ENCODE assay signal across 8 cellular contexts in genomic region chr12:49059385-49060232, GRCh38. TPM values are rescaled to one million over a fixed set of nuclear protein-coding genes. Genes with fewer than 3 reads are reported as not detected.
DNase-seq lines count a peak whose midpoint lies in the region; ATAC-seq lines count a peak whose summit lies in the region.

No MANE protein-coding gene starts in this region.

- H3K27me3 Mint-ChIP-seq in T-helper 2 cell treated with Interferon-gamma antibody and Interleukin-4, amounts not matched to agents 5 μg/mL and 100 μg/mL, for 36 hours (ENCODE audit: low read depth): no peaks in the 10 kb centered on the region
- no peaks in the 10 kb centered on the region for H3K27me3 Mint-ChIP-seq in natural killer cell treated with Interleukin-12 subunit alpha and Interleukin-12 subunit beta and Interleukin-15 and Interleukin-18, amount 100 ng/mL, for 72 hours

- ATAC-seq in HG03108 (IDR thresholded peaks at IDR 0.05; ENCODE audit: unreplicated experiment) (peak; percentile 8), HG02884 (IDR thresholded peaks at IDR 0.05; ENCODE audit: unreplicated experiment) (no peak)
- peak; percentile 32 to 45 for ATAC-seq in natural killer cell treated with Interleukin-12 subunit alpha and Interleukin-12 subunit beta and Interleukin-15 and Interleukin-18, amount 100 ng/mL, for 72 hours

- H3K36me3 Mint-ChIP-seq in T-helper 2 cell treated with Interferon-gamma antibody and Interleukin-4, amounts not matched to agents 5 μg/mL and 100 μg/mL, for 36 hours (ENCODE audit: low read depth): peaks cover 13% of the 10 kb centered on the region
- H3K36me3 Mint-ChIP-seq in natural killer cell treated with Interleukin-12 subunit alpha and Interleukin-12 subunit beta and Interleukin-15 and Interleukin-18, amount 100 ng/mL, for 72 hours: peaks cover 11% of the 10 kb centered on the region

- peak overlapping the region; percentile 77 for H3K27ac ChIP-seq in epithelial cell of prostate

- H3K4me3 Mint-ChIP-seq in T-helper 2 cell treated with Interferon-gamma antibody and Interleukin-4, amounts not matched to agents 5 μg/mL and 100 μg/mL, for 36 hours: peak overlapping the region; percentile 94
- H3K4me3 Mint-ChIP-seq in natural killer cell treated with Interleukin-12 subunit alpha and Interleukin-12 subunit beta and Interleukin-15 and Interleukin-18, amount 100 ng/mL, for 72 hours: peak overlapping the region; percentile 82

- DNase-seq in stimulated activated CD4-positive, alpha-beta T cell treated with anti-CD3 and anti-CD28 coated beads, Interleukin-12 subunit alpha, Interleukin-12 subunit beta, amount 100 ng/mL, for 4 hours: peak; percentile 13
- DNase-seq in stimulated activated CD4-positive, alpha-beta T cell treated with anti-CD3 and anti-CD28 coated beads, Interleukin-1b, Interleukin-23, amount 100 ng/mL, for 48 hours: no peak
- peak; percentile 14 for DNase-seq in T-helper 2 cell treated with Interferon-gamma antibody and Interleukin-4, amounts not matched to agents 5 μg/mL and 100 μg/mL, for 36 hours (ENCODE audit: low spot score)
- no peak for DNase-seq in epithelial cell of prostate (ENCODE audit: low read depth, low spot score)
- no peak for DNase-seq in natural killer cell treated with Interleukin-12 subunit alpha and Interleukin-12 subunit beta and Interleukin-15 and Interleukin-18, amount 100 ng/mL, for 72 hours (ENCODE audit: low spot score)
- DNase-seq in 8988T: no peak

- no peaks in the 10 kb centered on the region for H3K9me3 Mint-ChIP-seq in T-helper 2 cell treated with Interferon-gamma antibody and Interleukin-4, amounts not matched to agents 5 μg/mL and 100 μg/mL, for 36 hours
- no peaks in the 10 kb centered on the region for H3K9me3 Mint-ChIP-seq in natural killer cell treated with Interleukin-12 subunit alpha and Interleukin-12 subunit beta and Interleukin-15 and Interleukin-18, amount 100 ng/mL, for 72 hours

- H3K27ac Mint-ChIP-seq in T-helper 2 cell treated with Interferon-gamma antibody and Interleukin-4, amounts not matched to agents 5 μg/mL and 100 μg/mL, for 36 hours: peak overlapping the region; percentile 86
- peak overlapping the region; percentile 67 to 90 for H3K27ac Mint-ChIP-seq in natural killer cell treated with Interleukin-12 subunit alpha and Interleukin-12 subunit beta and Interleukin-15 and Interleukin-18, amount 100 ng/mL, for 72 hours

- H3K4me1 Mint-ChIP-seq in T-helper 2 cell treated with Interferon-gamma antibody and Interleukin-4, amounts not matched to agents 5 μg/mL and 100 μg/mL, for 36 hours (ENCODE audit: low read depth): peaks cover 46% of the 10 kb centered on the region
- peaks cover 55 to 58% of the 10 kb centered on the region in 2 donors for H3K4me1 Mint-ChIP-seq in natural killer cell treated with Interleukin-12 subunit alpha and Interleukin-12 subunit beta and Interleukin-15 and Interleukin-18, amount 100 ng/mL, for 72 hours (ENCODE audit: low read depth in 2 of 2)

RNA-seq across cellular contexts. Expression of gene KMT2D, which starts 1.0 kb away (rescaled TPM):
- 100 to 1,000 TPM; 120 to 199 TPM for total RNA-seq in natural killer cell treated with Interleukin-12 subunit alpha and Interleukin-12 subunit beta and Interleukin-15 and Interleukin-18, amount 100 ng/mL, for 72 hours

RNA-seq across cellular contexts. Expression of gene RHEBL1, which starts 10.2 kb away (rescaled TPM):
- total RNA-seq in natural killer cell treated with Interleukin-12 subunit alpha and Interleukin-12 subunit beta and Interleukin-15 and Interleukin-18, amount 100 ng/mL, for 72 hours: 10 to 100 TPM; 21.9 to 28.9 TPM

RNA-seq across cellular contexts. Expression of gene DHH, which starts 35.0 kb away (rescaled TPM):
- under 1 TPM; 0.24 to 0.31 TPM for total RNA-seq in natural killer cell treated with Interleukin-12 subunit alpha and Interleukin-12 subunit beta and Interleukin-15 and Interleukin-18, amount 100 ng/mL, for 72 hours

RNA-seq across cellular contexts. Expression of gene PRKAG1, which starts 41.0 kb away (rescaled TPM):
- total RNA-seq in natural killer cell treated with Interleukin-12 subunit alpha and Interleukin-12 subunit beta and Interleukin-15 and Interleukin-18, amount 100 ng/mL, for 72 hours: 10 to 100 TPM; 63.4 to 70.3 TPM

RNA-seq across cellular contexts. Expression of gene LMBR1L, which starts 51.0 kb away (rescaled TPM):
- total RNA-seq in natural killer cell treated with Interleukin-12 subunit alpha and Interleukin-12 subunit beta and Interleukin-15 and Interleukin-18, amount 100 ng/mL, for 72 hours: 10 to 100 TPM; 55.4 to 74.9 TPM

Comparison
In these comparisons a context has a peak if more than half of its experiments do, and no peak if none do; other contexts are left out.
1. DNase-seq: peak in stimulated activated CD4-positive, alpha-beta T cell treated with anti-CD3 and anti-CD28 coated beads, Interleukin-12 subunit alpha, Interleukin-12 subunit beta, amount 100 ng/mL, for 4 hours (single experiment) and T-helper 2 cell treated with Interferon-gamma antibody and Interleukin-4, amounts not matched to agents 5 μg/mL and 100 μg/mL, for 36 hours (single experiment); none in stimulated activated CD4-positive, alpha-beta T cell treated with anti-CD3 and anti-CD28 coated beads, Interleukin-1b, Interleukin-23, amount 100 ng/mL, for 48 hours (single experiment), epithelial cell of prostate (single experiment), natural killer cell treated with Interleukin-12 subunit alpha and Interleukin-12 subunit beta and Interleukin-15 and Interleukin-18, amount 100 ng/mL, for 72 hours (single experiment) and 8988T (single experiment).